ENCODE assay signal across 20 cellular contexts in the genomic region with DNA sequence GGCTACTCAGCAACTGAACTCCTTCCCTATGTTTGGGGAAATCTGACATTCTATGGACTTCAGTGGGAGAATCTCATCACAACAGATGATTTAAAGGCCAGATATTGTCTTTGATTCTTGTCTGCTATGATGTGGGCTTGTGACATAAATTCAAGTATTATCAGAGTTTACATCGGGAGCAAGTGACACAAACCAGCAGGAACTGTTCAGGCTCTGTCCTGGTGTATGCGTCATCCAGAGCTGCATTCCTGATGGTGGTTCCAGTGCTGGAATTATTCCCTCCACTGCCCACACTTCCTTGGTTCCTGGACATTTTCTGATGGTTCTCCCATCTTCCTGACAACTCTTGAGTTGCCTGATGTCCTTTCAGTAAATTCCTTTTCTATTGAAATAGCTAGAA. TPM values are rescaled to one million over a fixed set of nuclear protein-coding genes. Genes with fewer than 3 reads are reported as not detected.
DNase-seq lines count a peak whose midpoint lies in the region; ATAC-seq and TF ChIP-seq lines count a peak whose summit lies in the region.
"Had no signal": no experiment of that assay in that cellular context is flagged by ENCODE, and none has a peak within 500 bp of the region (broad histone marks: within the 10 kb centered on the region; RNA-seq: fewer than 3 reads in every experiment).

No MANE protein-coding gene starts in this region.

- H3K4me3 Mint-ChIP-seq in naive thymus-derived CD8-positive, alpha-beta T cell = no peak overlapping the region
- no peak overlapping the region for H3K4me3 Mint-ChIP-seq in type B pancreatic cell

- no peaks in the 10 kb centered on the region for H3K36me3 ChIP-seq in PC-3 (ENCODE audit: low read depth, low read length)
- H3K36me3 ChIP-seq: pancreas had no signal

- peaks cover 0 to 17% (median 12%) of the 10 kb centered on the region in 4 donors for H3K4me1 Mint-ChIP-seq in naive thymus-derived CD8-positive, alpha-beta T cell
- H3K4me1 Mint-ChIP-seq in type B pancreatic cell (ENCODE audit: unreplicated experiment) = peaks cover 4% of the 10 kb centered on the region

- H3F3A ChIP-seq in PC-3 (ENCODE audit: low read length, unreplicated experiment) = no peaks in the 10 kb centered on the region

- no peaks in the 10 kb centered on the region for H4K20me1 ChIP-seq in PC-3 (ENCODE audit: low read length)

- CTCF ChIA-PET in PC-3 (lab: Charles Lee) = interaction anchor here (0.7 kb wide), 1 partner anchor 42 kb away, joined by 3 read pairs; the partner anchor contains the start of gene OSCP1

- no TSS peak for BruUV-seq in PC-3 (replicated peaks; lab: Mats Ljungman, UMichigan)

- H3K9me3 Mint-ChIP-seq in naive thymus-derived CD8-positive, alpha-beta T cell = no peaks in the 10 kb centered on the region
- H3K9me3 Mint-ChIP-seq in type B pancreatic cell = no peaks in the 10 kb centered on the region

- peak overlapping the region; percentile 17 for H2AFZ ChIP-seq in PC-3 (ENCODE audit: low read length)

- no peaks in the 10 kb centered on the region for H3K9me2 ChIP-seq in PC-3 (replicated peaks; ENCODE audit: low read length)

- TF ChIP-seq CTCF in PC-3 (conservative IDR thresholded peaks at IDR 0.05; ENCODE audit: low read depth, low read length) (no peak), astrocyte of the spinal cord (IDR thresholded peaks at IDR 0.05; ENCODE audit: low read depth, low read length) (no peak), omental fat pad (IDR thresholded peaks at IDR 0.05) (no peak), type B pancreatic cell (conservative IDR thresholded peaks at IDR 0.05) (no peak)

- no peaks in the 10 kb centered on the region for H3K36me3 Mint-ChIP-seq in naive thymus-derived CD8-positive, alpha-beta T cell
- H3K36me3 Mint-ChIP-seq in type B pancreatic cell = peaks cover 8% of the 10 kb centered on the region

- in situ Hi-C loops in astrocyte of the spinal cord (cut with HindIII; ENCODE audit: low sequenced_read_pairs) = loop anchor here (25.0 kb wide), 1 partner anchor 271 kb away; the partner anchor contains the start of genes COL8A2 and TRAPPC3

- H3K4me3 ChIP-seq in PC-3 (ENCODE audit: low read length) (no peak overlapping the region), astrocyte of the spinal cord (ENCODE audit: low read depth, low read length) (no peak overlapping the region)
- H3K4me3 ChIP-seq: coronary artery, pancreas, spleen had no signal

- no peaks in the 10 kb centered on the region for H3K4me1 ChIP-seq in PC-3 (ENCODE audit: insufficient read depth, low read length)
- H3K4me1 ChIP-seq: pancreas had no signal

- H3K27ac ChIP-seq in PC-3 (ENCODE audit: low read length) = no peak overlapping the region
- H3K27ac ChIP-seq: coronary artery, pancreas, spleen had no signal

- ATAC-seq in PC-3 (peak; percentile 72), omental fat pad (ENCODE audit: low FRiP score) (no peak)
- ATAC-seq in naive thymus-derived CD8-positive, alpha-beta T cell = no peak
- ATAC-seq: HepG2, left cardiac atrium, pancreas had no signal

- H3K27me3 Mint-ChIP-seq in naive thymus-derived CD8-positive, alpha-beta T cell = no peaks in the 10 kb centered on the region
- H3K27me3 Mint-ChIP-seq in type B pancreatic cell = no peaks in the 10 kb centered on the region

- 0 out of 2 replicates have a peak overlapping the region, but pooled peaks have one; percentile 6 for H3K4me2 ChIP-seq in PC-3 (ENCODE audit: low read length)

- intact Hi-C loops in PC-3 (cut with micrococcal nuclease) = no loop called here

- H3K27me3 ChIP-seq in PC-3 (ENCODE audit: low read length) = no peaks in the 10 kb centered on the region
- H3K27me3 ChIP-seq: pancreas, spleen had no signal

- POLR2A ChIA-PET in PC-3 (lab: Charles Lee; ENCODE audit: unreplicated experiment) = no interaction called here
- POLR2A ChIA-PET in naive thymus-derived CD8-positive, alpha-beta T cell (lab: Charles Lee) = interaction anchor here (0.7 kb wide), 1 partner anchor 11 kb away, joined by 5 read pairs; no protein-coding TSS in a partner anchor

- no peaks in the 10 kb centered on the region for H3K79me2 ChIP-seq in PC-3 (ENCODE audit: low read length)

- no peaks in the 10 kb centered on the region for H3K9me3 ChIP-seq in PC-3 (ENCODE audit: low read length)
- H3K9me3 ChIP-seq: pancreas, spleen had no signal

- H3K27ac Mint-ChIP-seq in naive thymus-derived CD8-positive, alpha-beta T cell = no peak overlapping the region
- no peak overlapping the region for H3K27ac Mint-ChIP-seq in type B pancreatic cell

- H3K9ac ChIP-seq in PC-3 (ENCODE audit: low read length) = no peak overlapping the region

- DNase-seq in AG08395 (ENCODE audit: low spot score) (peak; percentile 59), PC-3 (peak; percentile 44), astrocyte of the spinal cord (ENCODE audit: low read depth, low spot score) (peak; percentile 10), glomerular visceral epithelial cell (ENCODE audit: extremely low spot score) (peak; percentile 71), cerebellar cortex (ENCODE audit: low spot score) (no peak), omental fat pad (ENCODE audit: low spot score) (no peak), type B pancreatic cell (ENCODE audit: extremely low spot score, unreplicated experiment) (no peak)
- no peak for DNase-seq in naive thymus-derived CD8-positive, alpha-beta T cell
- DNase-seq: activated CD4-positive, alpha-beta T cell treated with anti-CD3 and anti-CD28 coated beads for 4 hours; Calu3; erythroblast; hypothalamus; left cardiac atrium; NCI-H2107; pancreas; spleen; stimulated activated naive CD4-positive, alpha-beta T cell; T-helper 9 cell had no signal

RNA-seq across cellular contexts. Expression of gene LSM10, which starts 10.8 kb away (rescaled TPM):
- total RNA-seq in PC-3 (2014; rRNA removed) (19.2 and 35.2 TPM in 2 replicates), omental fat pad (10 to 100 TPM; 28.7 to 57.8 (median 38.3) TPM), type B pancreatic cell (ENCODE audit: low replicate concordance) (32.3 and 36.4 TPM in 2 replicates)
- total RNA-seq in naive thymus-derived CD8-positive, alpha-beta T cell = 10 to 100 TPM; 40.8 to 47.1 TPM
- polyA plus RNA-seq in naive thymus-derived CD8-positive, alpha-beta T cell = 100 to 1,000 TPM; 118 to 122 (median 121) TPM

RNA-seq across cellular contexts. Expression of gene STK40, which starts 22.8 kb away (rescaled TPM):
- total RNA-seq in PC-3 (2014; rRNA removed) (14.4 and 15.9 TPM in 2 replicates), omental fat pad (10 to 100 TPM; 36.1 to 75.5 (median 47.3) TPM), type B pancreatic cell (ENCODE audit: low replicate concordance) (58.5 and 59.5 TPM in 2 replicates)
- total RNA-seq in naive thymus-derived CD8-positive, alpha-beta T cell = 10 to 100 TPM; 46.2 to 47.8 TPM
- 10 to 100 TPM; 21.6 to 31.7 (median 23.6) TPM for polyA plus RNA-seq in naive thymus-derived CD8-positive, alpha-beta T cell

RNA-seq across cellular contexts. Expression of gene OSCP1, which starts 41.8 kb away (rescaled TPM):
- total RNA-seq in PC-3 (2014; rRNA removed) (3.8 and 7.3 TPM in 2 replicates), omental fat pad (1 to 10 TPM; 5.0 to 7.2 (median 6.6) TPM), type B pancreatic cell (ENCODE audit: low replicate concordance) (12.4 and 15.3 TPM in 2 replicates)
- total RNA-seq in naive thymus-derived CD8-positive, alpha-beta T cell = 1 to 10 TPM; 1.4 to 1.5 TPM
- 1 to 10 TPM in 1 of 3 donors, under 1 TPM in 2; 0.24 to 1.7 (median 0.94) TPM for polyA plus RNA-seq in naive thymus-derived CD8-positive, alpha-beta T cell

RNA-seq across cellular contexts. Expression of gene MRPS15, which starts 55.7 kb away (rescaled TPM):
- total RNA-seq in PC-3 (2014; rRNA removed) (164 and 213 TPM in 2 replicates), omental fat pad (10 to 100 TPM; 57.3 to 79.2 (median 71.7) TPM), type B pancreatic cell (ENCODE audit: low replicate concordance) (69.4 and 69.5 TPM in 2 replicates)
- 10 to 100 TPM; 38.6 to 41.4 TPM for total RNA-seq in naive thymus-derived CD8-positive, alpha-beta T cell
- 10 to 100 TPM; 87.2 to 95.9 (median 87.7) TPM for polyA plus RNA-seq in naive thymus-derived CD8-positive, alpha-beta T cell

Comparison
In these comparisons a context has a peak if more than half of its experiments do, and no peak if none do; other contexts are left out.
1. DNase-seq: peak in AG08395 (single experiment), PC-3 (single experiment), astrocyte of the spinal cord (single experiment) and glomerular visceral epithelial cell (single experiment); none in cerebellar cortex (single experiment), naive thymus-derived CD8-positive, alpha-beta T cell (0 of 10), omental fat pad (single experiment) and type B pancreatic cell (single experiment).